Comparison of ENCODE assay signal across 2 cellular contexts in the genomic region with DNA sequence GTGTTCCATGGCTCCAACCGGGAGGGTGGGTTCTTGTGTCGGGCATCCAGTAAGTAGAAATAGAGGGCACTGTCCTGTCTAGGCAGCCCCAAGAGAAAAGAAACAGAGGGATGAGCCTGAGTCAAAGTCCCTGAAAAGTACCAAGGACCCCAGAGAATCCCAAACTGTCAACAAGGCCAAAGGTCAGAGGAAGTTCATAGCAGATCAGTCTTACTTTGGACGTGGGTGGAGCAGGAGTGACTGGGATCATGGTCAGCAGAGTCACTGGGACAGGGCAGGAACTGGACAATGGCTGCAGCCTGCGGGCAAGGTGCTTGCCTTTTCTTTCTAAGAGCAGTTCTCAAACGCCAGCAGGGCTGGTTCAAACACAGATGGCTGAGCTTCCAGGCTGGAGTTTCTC.
TF ChIP-seq lines count a peak whose summit lies in the region.

No MANE protein-coding gene starts in this region.

TF ChIP-seq in H1, 55 proteins besides CTCF, POLR2A, EP300 and RAD21:
- TF ChIP-seq POU5F1 (IDR thresholded peaks at IDR 0.05; ENCODE audit: low read depth, low read length) (no peak), SIX5 (IDR thresholded peaks at IDR 0.05; ENCODE audit: low read depth, low read length) (no peak), BCL11A (IDR thresholded peaks at IDR 0.05; ENCODE audit: low read depth in 2 of 2, low read length in 2 of 2) (no peak), EZH2 (IDR thresholded peaks at IDR 0.05; ENCODE audit: low read depth, low read length, severe bottlenecking) (no peak), RNF2 (IDR thresholded peaks at IDR 0.05; ENCODE audit: borderline replicate concordance, low read depth, low read length, missing control alignments, poor library complexity, severe bottlenecking) (no peak), SP4 (IDR thresholded peaks at IDR 0.05; ENCODE audit: low read length) (no peak), EGR1 (IDR thresholded peaks at IDR 0.05; ENCODE audit: borderline replicate concordance, low read depth, low read length) (no peak), TCF12 (IDR thresholded peaks at IDR 0.05; ENCODE audit: low read depth, low read length) (no peak), KDM5A (IDR thresholded peaks at IDR 0.05; ENCODE audit: low read length) (no peak), SAP30 (IDR thresholded peaks at IDR 0.05; ENCODE audit: insufficient read depth, insufficient replicate concordance, low read length) (no peak), BACH1 (IDR thresholded peaks at IDR 0.05; ENCODE audit: low read length) (no peak), JUN (IDR thresholded peaks at IDR 0.05; ENCODE audit: low read depth, low read length) (no peak), CHD2 (IDR thresholded peaks at IDR 0.05; ENCODE audit: low read length) (no peak), NANOG (IDR thresholded peaks at IDR 0.05; ENCODE audit: insufficient read depth, low read depth, low read length, poor library complexity, severe bottlenecking) (no peak)

TF ChIP-seq in liver, 16 proteins besides CTCF, POLR2A, EP300 and RAD21:
- no peak for TF ChIP-seq SP1 (IDR thresholded peaks at IDR 0.05)
- TF ChIP-seq RXRA (IDR thresholded peaks at IDR 0.05), result peak; percentile 9 to 35
- TF ChIP-seq, protein P1, sequence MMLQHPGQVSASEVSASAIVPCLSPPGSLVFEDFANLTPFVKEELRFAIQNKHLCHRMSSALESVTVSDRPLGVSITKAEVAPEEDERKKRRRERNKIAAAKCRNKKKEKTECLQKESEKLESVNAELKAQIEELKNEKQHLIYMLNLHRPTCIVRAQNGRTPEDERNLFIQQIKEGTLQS (IDR thresholded peaks at IDR 0.05), result no peak
- TF ChIP-seq EGR1 (IDR thresholded peaks at IDR 0.05; ENCODE audit: low read depth in 2 of 2), result no peak
- TF ChIP-seq FOXA2 (IDR thresholded peaks at IDR 0.05), result no peak
- peak in 1 of 2 donors; percentile 19 for TF ChIP-seq HNF4A (conservative IDR thresholded peaks at IDR 0.05)
- no peak for TF ChIP-seq HNF4G (IDR thresholded peaks at IDR 0.05)
- no peak for TF ChIP-seq YY1 (IDR thresholded peaks at IDR 0.05)
- TF ChIP-seq, protein P2, sequence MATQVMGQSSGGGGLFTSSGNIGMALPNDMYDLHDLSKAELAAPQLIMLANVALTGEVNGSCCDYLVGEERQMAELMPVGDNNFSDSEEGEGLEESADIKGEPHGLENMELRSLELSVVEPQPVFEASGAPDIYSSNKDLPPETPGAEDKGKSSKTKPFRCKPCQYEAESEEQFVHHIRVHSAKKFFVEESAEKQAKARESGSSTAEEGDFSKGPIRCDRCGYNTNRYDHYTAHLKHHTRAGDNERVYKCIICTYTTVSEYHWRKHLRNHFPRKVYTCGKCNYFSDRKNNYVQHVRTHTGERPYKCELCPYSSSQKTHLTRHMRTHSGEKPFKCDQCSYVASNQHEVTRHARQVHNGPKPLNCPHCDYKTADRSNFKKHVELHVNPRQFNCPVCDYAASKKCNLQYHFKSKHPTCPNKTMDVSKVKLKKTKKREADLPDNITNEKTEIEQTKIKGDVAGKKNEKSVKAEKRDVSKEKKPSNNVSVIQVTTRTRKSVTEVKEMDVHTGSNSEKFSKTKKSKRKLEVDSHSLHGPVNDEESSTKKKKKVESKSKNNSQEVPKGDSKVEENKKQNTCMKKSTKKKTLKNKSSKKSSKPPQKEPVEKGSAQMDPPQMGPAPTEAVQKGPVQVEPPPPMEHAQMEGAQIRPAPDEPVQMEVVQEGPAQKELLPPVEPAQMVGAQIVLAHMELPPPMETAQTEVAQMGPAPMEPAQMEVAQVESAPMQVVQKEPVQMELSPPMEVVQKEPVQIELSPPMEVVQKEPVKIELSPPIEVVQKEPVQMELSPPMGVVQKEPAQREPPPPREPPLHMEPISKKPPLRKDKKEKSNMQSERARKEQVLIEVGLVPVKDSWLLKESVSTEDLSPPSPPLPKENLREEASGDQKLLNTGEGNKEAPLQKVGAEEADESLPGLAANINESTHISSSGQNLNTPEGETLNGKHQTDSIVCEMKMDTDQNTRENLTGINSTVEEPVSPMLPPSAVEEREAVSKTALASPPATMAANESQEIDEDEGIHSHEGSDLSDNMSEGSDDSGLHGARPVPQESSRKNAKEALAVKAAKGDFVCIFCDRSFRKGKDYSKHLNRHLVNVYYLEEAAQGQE (IDR thresholded peaks at IDR 0.05), result no peak
- TF ChIP-seq FOXA1 (IDR thresholded peaks at IDR 0.05), result no peak
- TF ChIP-seq, protein P3, sequence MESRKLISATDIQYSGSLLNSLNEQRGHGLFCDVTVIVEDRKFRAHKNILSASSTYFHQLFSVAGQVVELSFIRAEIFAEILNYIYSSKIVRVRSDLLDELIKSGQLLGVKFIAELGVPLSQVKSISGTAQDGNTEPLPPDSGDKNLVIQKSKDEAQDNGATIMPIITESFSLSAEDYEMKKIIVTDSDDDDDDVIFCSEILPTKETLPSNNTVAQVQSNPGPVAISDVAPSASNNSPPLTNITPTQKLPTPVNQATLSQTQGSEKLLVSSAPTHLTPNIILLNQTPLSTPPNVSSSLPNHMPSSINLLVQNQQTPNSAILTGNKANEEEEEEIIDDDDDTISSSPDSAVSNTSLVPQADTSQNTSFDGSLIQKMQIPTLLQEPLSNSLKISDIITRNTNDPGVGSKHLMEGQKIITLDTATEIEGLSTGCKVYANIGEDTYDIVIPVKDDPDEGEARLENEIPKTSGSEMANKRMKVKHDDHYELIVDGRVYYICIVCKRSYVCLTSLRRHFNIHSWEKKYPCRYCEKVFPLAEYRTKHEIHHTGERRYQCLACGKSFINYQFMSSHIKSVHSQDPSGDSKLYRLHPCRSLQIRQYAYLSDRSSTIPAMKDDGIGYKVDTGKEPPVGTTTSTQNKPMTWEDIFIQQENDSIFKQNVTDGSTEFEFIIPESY (IDR thresholded peaks at IDR 0.05), result no peak
